Comparison of ENCODE assay signal across 15 cellular contexts in the genomic region with DNA sequence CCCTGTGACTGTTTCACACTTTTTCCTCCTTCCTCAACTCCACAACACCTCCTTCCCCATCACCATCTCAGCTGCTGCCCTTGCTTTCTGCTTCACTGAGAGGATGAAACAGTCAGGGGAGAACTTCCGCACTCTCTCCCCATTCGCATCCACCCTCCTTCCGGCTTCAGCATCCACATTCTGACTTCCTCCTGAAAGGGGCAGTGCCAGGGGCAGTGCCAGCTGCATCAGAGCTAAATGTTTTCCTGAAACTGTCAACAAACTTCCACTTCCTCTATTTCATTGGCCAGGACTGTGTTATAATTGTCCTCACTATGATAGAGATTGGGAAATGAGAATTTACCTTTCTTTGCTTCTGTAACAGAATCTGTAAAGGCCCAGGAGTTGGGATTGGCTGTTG. TPM values are rescaled to one million over a fixed set of nuclear protein-coding genes. Genes with fewer than 3 reads are reported as not detected.
A peak's percentile ranks its signal among the peaks of the same experiment; 100 is the strongest.
DNase-seq lines count a peak whose midpoint lies in the region; ATAC-seq and TF ChIP-seq lines count a peak whose summit lies in the region.
"Had no signal": no experiment of that assay in that cellular context is flagged by ENCODE, and none has a peak within 500 bp of the region (broad histone marks: within the 10 kb centered on the region; RNA-seq: fewer than 3 reads in every experiment).

No MANE protein-coding gene starts in this region.

- peak; percentile 52 for ATAC-seq in HG02885 (IDR thresholded peaks at IDR 0.05; ENCODE audit: poor library complexity, unreplicated experiment)
- ATAC-seq in memory B cell (ENCODE audit: low read depth), result peak; percentile 77
- no peak for ATAC-seq in GM19463 (IDR thresholded peaks at IDR 0.05; ENCODE audit: unreplicated experiment)

- H3K36me3 Mint-ChIP-seq in CD14-positive monocyte, result no peaks in the 10 kb centered on the region
- no peaks in the 10 kb centered on the region for H3K36me3 Mint-ChIP-seq in memory B cell

- POLR2A ChIA-PET in RWPE1 (lab: Yijun Ruan, JAX; ENCODE audit: low non-redundant PET), result no interaction called here

- peaks cover 1 to 3% (median 2%) of the 10 kb centered on the region in 3 donors for H3K27me3 Mint-ChIP-seq in CD14-positive monocyte (ENCODE audit: low read depth in 3 of 3)
- no peaks in the 10 kb centered on the region for H3K27me3 Mint-ChIP-seq in memory B cell

- intact Hi-C loops in CD14-positive monocyte (cut with micrococcal nuclease), result no loop called here

- H3K27ac ChIP-seq in RWPE1, result no peak overlapping the region

- H3K4me1 Mint-ChIP-seq in CD14-positive monocyte (peaks cover 20% of the 10 kb centered on the region), memory B cell (peaks cover 10% of the 10 kb centered on the region)

- peak overlapping the region; percentile 4 to 87 (median 80) for H3K27ac Mint-ChIP-seq in CD14-positive monocyte
- peak overlapping the region; percentile 40 for H3K27ac Mint-ChIP-seq in memory B cell

- DNase-seq in CD14-positive monocyte (ENCODE audit: low spot score) (peak; percentile 84), UCSD-AML1 (lab: John Stamatoyannopoulos, UW; ENCODE audit: unreplicated experiment) (peak; percentile 51), memory B cell (ENCODE audit: low spot score in 2 of 2) (no peak), RWPE1 (ENCODE audit: low spot score) (no peak), SW480 (ENCODE audit: low spot score) (no peak), kidney glomerular epithelial cell (lab: John Stamatoyannopoulos, UW) (no peak)
- DNase-seq: activated naive CD4-positive, alpha-beta T cell; effector CD8-positive, alpha-beta T cell; EL; NCI-H1436 treated with DMSO at 0.1 percent for 48 hours; NCI-H524; retina; stimulated activated CD4-positive, alpha-beta T cell treated with anti-CD3 and anti-CD28 coated beads, Interleukin-2, amount 100 ng/mL, for 48 hours had no signal

- peaks cover 0 to 5% (median 0%) of the 10 kb centered on the region in 7 donors for H3K9me3 Mint-ChIP-seq in CD14-positive monocyte
- H3K9me3 Mint-ChIP-seq in memory B cell, result no peaks in the 10 kb centered on the region

- H3K4me3 Mint-ChIP-seq in CD14-positive monocyte (peak overlapping the region; percentile 13 to 72), memory B cell (peak overlapping the region; percentile 2)

- CTCF ChIA-PET in RWPE1 (lab: Yijun Ruan, JAX), result no interaction called here

- TF ChIP-seq CTCF in CD14-positive monocyte (IDR thresholded peaks at IDR 0.05) (no peak), RWPE1 (conservative IDR thresholded peaks at IDR 0.05; ENCODE audit: low read depth) (no peak)

RNA-seq across cellular contexts. Expression of a gene that starts 18.2 kb away (rescaled TPM):
- polyA plus RNA-seq in CD14-positive monocyte, result not detected

Comparison
In these comparisons a context has a peak if more than half of its experiments do, and no peak if none do; other contexts are left out.
1. DNase-seq: peak in CD14-positive monocyte (single experiment) and UCSD-AML1 (single experiment); none in memory B cell (0 of 2), RWPE1 (single experiment), SW480 (single experiment) and kidney glomerular epithelial cell (single experiment).